Comparison of ENCODE assay signal across 8 cellular contexts in the genomic region with DNA sequence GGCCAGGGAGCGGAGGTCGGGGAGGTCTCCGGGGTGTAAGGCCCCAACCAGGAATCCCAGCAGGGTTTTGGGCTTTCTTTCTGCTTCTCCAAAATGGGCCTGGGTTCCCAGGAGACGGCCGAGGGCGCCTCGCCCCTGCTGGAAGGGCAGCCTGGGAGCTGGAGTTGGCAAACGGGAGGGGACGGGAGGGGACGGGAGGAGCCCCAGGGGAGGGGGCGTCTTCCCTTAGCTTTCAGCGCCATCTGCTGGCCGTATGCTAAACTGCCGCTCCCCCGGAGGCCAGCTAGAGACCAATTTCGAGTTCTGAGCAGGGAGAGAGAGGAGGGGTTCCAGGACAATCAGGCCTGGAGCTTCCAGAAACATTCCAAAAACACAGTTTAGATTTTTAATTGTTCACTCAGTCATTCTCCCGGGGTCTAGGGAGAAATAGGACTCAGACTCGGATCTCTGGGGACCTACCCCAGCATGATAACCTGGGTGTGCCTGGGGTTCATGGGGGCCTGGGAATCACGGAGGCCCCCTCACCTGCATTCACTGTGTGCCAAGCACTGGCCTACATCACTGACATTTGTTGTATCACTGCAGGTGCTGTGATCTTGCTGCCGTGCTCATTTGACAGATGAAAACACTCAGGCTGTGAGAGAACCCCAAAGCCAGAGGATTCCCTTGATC. TPM values are rescaled to one million over a fixed set of nuclear protein-coding genes. Genes with fewer than 3 reads are reported as not detected.
DNase-seq lines count a peak whose midpoint lies in the region; ATAC-seq and TF ChIP-seq lines count a peak whose summit lies in the region.

No MANE protein-coding gene starts in this region.

- H3K9me3 Mint-ChIP-seq in activated T-helper 17 cell treated with anti-CD3 and anti-CD28 coated beads, Interleukin-2, amount 50 U/mL, for 72 hours, result no peaks in the 10 kb centered on the region

- H3K27ac Mint-ChIP-seq in activated T-helper 17 cell treated with anti-CD3 and anti-CD28 coated beads, Interleukin-2, amount 50 U/mL, for 72 hours, result no peak overlapping the region

- H3K4me3 ChIP-seq in fibroblast of villous mesenchyme (ENCODE audit: low read depth, low read length), result peak overlapping the region; percentile 37
- peak overlapping the region; percentile 33 for H3K4me3 ChIP-seq in suprapubic skin

- TF ChIP-seq CTCF in fibroblast of villous mesenchyme (IDR thresholded peaks at IDR 0.05; ENCODE audit: insufficient read depth, low read depth, low read length) (peak; percentile 88), omental fat pad (IDR thresholded peaks at IDR 0.05) (peak in 2 of 3 donors; percentile 73 to 77), suprapubic skin (IDR thresholded peaks at IDR 0.05) (peak; percentile 89 to 90)

- no peaks in the 10 kb centered on the region for H3K36me3 ChIP-seq in suprapubic skin

- H3K4me1 ChIP-seq in suprapubic skin, result peaks cover 7% of the 10 kb centered on the region

- H3K9me3 ChIP-seq in suprapubic skin, result no peaks in the 10 kb centered on the region

- 18% methylated on average over 6 of the region's 20 CpGs for WGBS in suprapubic skin

- no peak overlapping the region for H3K4me3 Mint-ChIP-seq in activated T-helper 17 cell treated with anti-CD3 and anti-CD28 coated beads, Interleukin-2, amount 50 U/mL, for 72 hours

- H3K27me3 ChIP-seq in suprapubic skin, result peaks cover 23% of the 10 kb centered on the region

- no peaks in the 10 kb centered on the region for H3K36me3 Mint-ChIP-seq in activated T-helper 17 cell treated with anti-CD3 and anti-CD28 coated beads, Interleukin-2, amount 50 U/mL, for 72 hours (ENCODE audit: low read depth)

- TF ChIP-seq EP300 in suprapubic skin (IDR thresholded peaks at IDR 0.05), result no peak

- H3K27me3 Mint-ChIP-seq in activated T-helper 17 cell treated with anti-CD3 and anti-CD28 coated beads, Interleukin-2, amount 50 U/mL, for 72 hours, result peaks cover 22% of the 10 kb centered on the region

- DNase-seq in DMS53 treated with DMSO at 0.1 percent for 48 hours (lab: John Stamatoyannopoulos, UW; ENCODE audit: unreplicated experiment), result peak; percentile 62
- DNase-seq in LHCN-M2 (ENCODE audit: low read depth), result peak; percentile 57
- DNase-seq in RPMI8226, result peak; percentile 80
- peak; percentile 75 for DNase-seq in fibroblast of villous mesenchyme (ENCODE audit: low read depth)
- DNase-seq in omental fat pad (ENCODE audit: low spot score), result peak; percentile 85
- DNase-seq in suprapubic skin (ENCODE audit: low spot score in 2 of 2), result peak; percentile 88 to 91
- DNase-seq in GOT3 (lab: John Stamatoyannopoulos, UW), result no peak

- no peak overlapping the region for H3K27ac ChIP-seq in suprapubic skin

- no peak for TF ChIP-seq POLR2A in suprapubic skin (IDR thresholded peaks at IDR 0.05)

- no peaks in the 10 kb centered on the region for H3K4me1 Mint-ChIP-seq in activated T-helper 17 cell treated with anti-CD3 and anti-CD28 coated beads, Interleukin-2, amount 50 U/mL, for 72 hours

- ATAC-seq in activated T-helper 17 cell treated with anti-CD3 and anti-CD28 coated beads, Interleukin-2, amount 50 U/mL, for 72 hours (replicated peaks), result peak; percentile 82
- ATAC-seq in omental fat pad (ENCODE audit: low FRiP score), result peak; percentile 76

RNA-seq across cellular contexts. Expression of a gene that starts 23.0 kb away (rescaled TPM):
- total RNA-seq in LHCN-M2 (2014; rRNA removed) (8.3 and 12.3 TPM in 2 replicates), fibroblast of villous mesenchyme (9.0 and 13.0 TPM in 2 replicates), omental fat pad (10 to 100 TPM; 11.2 to 28.8 (median 13.7) TPM), suprapubic skin (10 to 100 TPM; 21.2 to 46.1 (median 32.2) TPM)
- 3.9 TPM for polyA plus RNA-seq in LHCN-M2 (2012)
- 10 to 100 TPM; 27.4 to 31.3 TPM for total RNA-seq in activated T-helper 17 cell treated with anti-CD3 and anti-CD28 coated beads, Interleukin-2, amount 50 U/mL, for 72 hours
